In the genomic region with DNA sequence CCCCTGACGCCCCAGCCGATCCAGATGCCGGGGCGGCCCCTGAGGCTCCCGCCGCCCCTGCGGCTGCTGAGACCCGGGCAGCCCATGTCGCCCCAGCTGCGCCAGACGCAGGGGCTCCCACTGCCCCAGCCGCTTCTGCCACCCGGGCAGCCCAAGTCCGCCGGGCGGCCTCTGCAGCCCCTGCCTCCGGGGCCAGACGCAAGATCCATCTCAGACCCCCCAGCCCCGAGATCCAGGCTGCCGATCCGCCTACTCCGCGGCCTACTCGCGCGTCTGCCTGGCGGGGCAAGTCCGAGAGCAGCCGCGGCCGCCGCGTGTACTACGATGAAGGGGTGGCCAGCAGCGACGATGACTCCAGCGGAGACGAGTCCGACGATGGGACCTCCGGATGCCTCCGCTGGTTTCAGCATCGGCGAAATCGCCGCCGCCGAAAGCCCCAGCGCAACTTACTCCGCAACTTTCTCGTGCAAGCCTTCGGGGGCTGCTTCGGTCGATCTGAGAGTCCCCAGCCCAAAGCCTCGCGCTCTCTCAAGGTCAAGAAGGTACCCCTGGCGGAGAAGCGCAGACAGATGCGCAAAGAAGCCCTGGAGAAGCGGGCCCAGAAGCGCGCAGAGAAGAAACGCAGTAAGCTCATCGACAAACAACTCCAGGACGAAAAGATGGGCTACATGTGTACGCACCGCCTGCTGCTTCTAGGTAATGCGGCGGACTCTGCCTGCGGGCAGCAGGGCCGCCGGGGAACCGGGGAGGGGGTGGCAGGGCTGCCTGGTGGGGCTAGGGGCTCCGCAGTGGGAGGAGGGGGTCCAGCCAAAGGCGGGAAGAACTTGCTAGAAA, we compare ENCODE assay signal across 11 cellular contexts. TPM values are rescaled to one million over a fixed set of nuclear protein-coding genes. Genes with fewer than 3 reads are reported as not detected.
DNase-seq lines count a peak whose midpoint lies in the region; ATAC-seq, FAIRE-seq and TF ChIP-seq lines count a peak whose summit lies in the region.
"Had no signal": no experiment of that assay in that cellular context is flagged by ENCODE, and none has a peak within 500 bp of the region (broad histone marks: within the 10 kb centered on the region; RNA-seq: fewer than 3 reads in every experiment).

No MANE protein-coding gene starts in this region.

- H3K18ac ChIP-seq in neuronal stem cell (ENCODE audit: low read length): peak overlapping the region; percentile 59

- H2AK5ac ChIP-seq in neuronal stem cell (ENCODE audit: low read depth, low read length): no peak overlapping the region

- no TSS peak for BruUV-seq in endothelial cell of umbilical vein (replicated peaks; lab: Mats Ljungman, UMichigan)

- H3K9ac ChIP-seq in endothelial cell of umbilical vein (replicated peaks; ENCODE audit: extremely low read depth, insufficient read depth, low read length) (no peak overlapping the region), neuronal stem cell (ENCODE audit: low read depth, low read length, poor library complexity) (no peak overlapping the region)

- peaks cover 20% of the 10 kb centered on the region for H3K27me3 ChIP-seq in BJ (ENCODE audit: control insufficient read depth, insufficient read depth, low read length)
- H3K27me3 ChIP-seq in endothelial cell of umbilical vein (ENCODE audit: control insufficient read depth in 2 of 2, insufficient read depth in 2 of 2, low read length in 2 of 2): peaks cover 54 to 62% of the 10 kb centered on the region in 2 experiments
- peaks cover 17 to 91% (median 59%) of the 10 kb centered on the region in 3 experiments for H3K27me3 ChIP-seq in neuronal stem cell (ENCODE audit: control insufficient read depth in 3 of 3, insufficient read depth in 3 of 3, low read depth in 1 of 3, low read length in 3 of 3)

- peaks cover 3% of the 10 kb centered on the region for H3K79me1 ChIP-seq in neuronal stem cell (ENCODE audit: low read depth, low read length)

- peak overlapping the region; percentile 91 for H2BK15ac ChIP-seq in neuronal stem cell (ENCODE audit: low read length)

- CTCF ChIA-PET in BJ (lab: Yijun Ruan, JAX) (interaction anchor here (1.7 to 2.2 kb wide), 2 partner anchors 15 to 617 kb away, joined by 5 to 7 read pairs; no protein-coding TSS in a partner anchor), endothelial cell of umbilical vein (lab: Charles Lee) (interaction anchor here (1.1 kb wide), 1 partner anchor 374 kb away, joined by 3 read pairs; no protein-coding TSS in a partner anchor)

- no peaks in the 10 kb centered on the region for H3K4me1 ChIP-seq in endothelial cell of umbilical vein (ENCODE audit: control insufficient read depth, extremely low read depth, insufficient read depth, low read length)
- H3K4me1 ChIP-seq in neuronal stem cell (ENCODE audit: control insufficient read depth in 2 of 2, insufficient read depth in 1 of 2, low read depth in 1 of 2, low read length in 2 of 2): peaks cover 0 to 4% of the 10 kb centered on the region in 2 donors

- no peak overlapping the region for H3K4ac ChIP-seq in neuronal stem cell (ENCODE audit: low read length)

- H2BK5ac ChIP-seq in neuronal stem cell (ENCODE audit: low read length): no peak overlapping the region

- no peaks in the 10 kb centered on the region for H4K20me1 ChIP-seq in endothelial cell of umbilical vein (replicated peaks; ENCODE audit: control insufficient read depth, extremely low read depth, insufficient read depth, low read length)

- H3K79me2 ChIP-seq in endothelial cell of umbilical vein (ENCODE audit: control insufficient read depth, insufficient read depth, low read length): no peaks in the 10 kb centered on the region

- no peak for TF ChIP-seq POLR2A in endothelial cell of umbilical vein (IDR thresholded peaks at IDR 0.05; ENCODE audit: low read depth, low read length)

- H2AFZ ChIP-seq in endothelial cell of umbilical vein (ENCODE audit: low read depth, low read length) (no peak overlapping the region), neuronal stem cell (ENCODE audit: low read length) (peak overlapping the region; percentile 73)

- no CpG with 5 or more reads among the region's 75 CpGs for WGBS in neuronal stem cell (ENCODE audit: extremely low coverage in 2 of 2, insufficient read length in 2 of 2, insufficient replicate concordance in 1 of 2), 2 donors

- no peak overlapping the region for H2BK12ac ChIP-seq in neuronal stem cell (ENCODE audit: low read length)

- intact Hi-C loops in endothelial cell of umbilical vein (cut with micrococcal nuclease): loop anchor here (10.0 kb wide), 2 partner anchors 200 to 620 kb away; a partner anchor contains a TSS

- H3K4me3 ChIP-seq in BJ (ENCODE audit: low read depth, low read length) (peak overlapping the region; percentile 9), endothelial cell of umbilical vein (replicated peaks in 1 of 3; ENCODE audit: insufficient read depth in 1 of 3, low read depth in 1 of 3, low read length in 3 of 3) (no peak overlapping the region), neuronal stem cell (ENCODE audit: low read length in 2 of 2) (peak overlapping the region in 1 of 2 donors; percentile 61)

- H4K8ac ChIP-seq in neuronal stem cell (ENCODE audit: low read depth, low read length): no peak overlapping the region

- no peaks in the 10 kb centered on the region for H3K9me1 ChIP-seq in endothelial cell of umbilical vein (replicated peaks; ENCODE audit: control insufficient read depth, extremely low read depth, insufficient read depth, low read length)

- no peak overlapping the region for H2BK120ac ChIP-seq in neuronal stem cell (ENCODE audit: low read depth, low read length)

- H3K27ac ChIP-seq in endothelial cell of umbilical vein (ENCODE audit: insufficient read depth, low read depth, low read length) (no peak overlapping the region), neuronal stem cell (replicated peaks; ENCODE audit: low read length) (no peak overlapping the region)
- H3K27ac ChIP-seq: epithelial cell of prostate had no signal

- H3K14ac ChIP-seq in neuronal stem cell (ENCODE audit: low read length): no peak overlapping the region

- H3K23ac ChIP-seq in neuronal stem cell (ENCODE audit: low read depth, low read length, poor library complexity): peak overlapping the region; percentile 82

- DNase-seq in BJ (ENCODE audit: low read depth) (no peak), NCI-H69 (lab: John Stamatoyannopoulos, UW) (peak; percentile 43), endothelial cell of umbilical vein (ENCODE audit: low read depth, low spot score) (no peak), neuronal stem cell (ENCODE audit: low spot score) (no peak), A172 (ENCODE audit: low spot score) (no peak), DMS79 treated with DMSO at 0.1 percent for 48 hours (lab: John Stamatoyannopoulos, UW) (no peak)
- DNase-seq: substantia nigra had no signal

- dilution Hi-C loops in endothelial cell of umbilical vein (cut with MboI; ENCODE audit: extremely low pct_ligation_motif_present, low sequenced_read_pairs): no loop called here

- POLR2A ChIA-PET in BJ (lab: Charles Lee): interaction anchor here (0.6 kb wide), 1 partner anchor 202 kb away, joined by 3 read pairs; no protein-coding TSS in a partner anchor
- POLR2A ChIA-PET in endothelial cell of umbilical vein (lab: Charles Lee): no interaction called here

- H3K9me3 ChIP-seq in endothelial cell of umbilical vein (replicated peaks; ENCODE audit: control insufficient read depth, insufficient read depth, low read length) (no peaks in the 10 kb centered on the region), neuronal stem cell (replicated peaks in 1 of 2; ENCODE audit: control insufficient read depth in 2 of 2, insufficient read depth in 1 of 2, low read depth in 1 of 2, low read length in 2 of 2) (peaks cover 3 to 11% of the 10 kb centered on the region in 2 donors)

- ATAC-seq in GM19467 (IDR thresholded peaks at IDR 0.05; ENCODE audit: unreplicated experiment): no peak
- ATAC-seq in HG03095 (IDR thresholded peaks at IDR 0.05; ENCODE audit: unreplicated experiment): no peak

- no peak overlapping the region for H4K91ac ChIP-seq in neuronal stem cell (ENCODE audit: low read depth, low read length, poor library complexity)

- no peak for TF ChIP-seq CTCF in BJ (IDR thresholded peaks at IDR 0.05; ENCODE audit: insufficient read depth, low read depth, low read length)
- no peak for TF ChIP-seq CTCF in endothelial cell of umbilical vein (IDR thresholded peaks at IDR 0.05; ENCODE audit: extremely low read depth in 1 of 2, insufficient read depth in 1 of 2, low read depth in 1 of 2, low read length in 2 of 2)

- no peak overlapping the region for H3K4me2 ChIP-seq in endothelial cell of umbilical vein (ENCODE audit: insufficient read depth, low read length)
- peak overlapping the region; percentile 48 for H3K4me2 ChIP-seq in neuronal stem cell (ENCODE audit: insufficient read depth, low read length, poor library complexity, severe bottlenecking)

- no peak for FAIRE-seq in endothelial cell of umbilical vein (lab: Jason Lieb, UNC)

- H3K36me3 ChIP-seq in BJ (ENCODE audit: control insufficient read depth, insufficient read depth, low read length): no peaks in the 10 kb centered on the region
- no peaks in the 10 kb centered on the region for H3K36me3 ChIP-seq in endothelial cell of umbilical vein (ENCODE audit: control insufficient read depth in 2 of 2, extremely low read depth in 1 of 2, insufficient read depth in 2 of 2, low read length in 2 of 2)
- H3K36me3 ChIP-seq in neuronal stem cell (replicated peaks in 1 of 2; ENCODE audit: control insufficient read depth in 2 of 2, insufficient read depth in 2 of 2, low read length in 2 of 2): no peaks in the 10 kb centered on the region

RNA-seq across cellular contexts. Expression of a gene that starts 2.3 kb away (rescaled TPM):
- polyA plus RNA-seq in BJ (2011; rRNA removed) (1,063 and 1,537 TPM in 2 replicates), endothelial cell of umbilical vein (1,637 and 1,882 TPM in 2 replicates)
- 1,584 and 1,724 TPM in 2 replicates for polyA minus RNA-seq in BJ (2011; rRNA and poly(A)+ RNA removed)
- total RNA-seq in endothelial cell of umbilical vein: 1,141 and 1,217 TPM in 2 replicates
- 1,809 and 2,057 TPM in 2 replicates for polyA plus RNA-seq in endothelial cell of umbilical vein (2011; cell fraction: cytosol; rRNA removed)
- polyA plus RNA-seq in endothelial cell of umbilical vein (2011; cell fraction: nucleus; rRNA removed): 916 and 1,134 TPM in 2 replicates
- 1,303 and 1,505 TPM in 2 replicates for polyA plus RNA-seq in endothelial cell of umbilical vein (2012)
- polyA minus RNA-seq in endothelial cell of umbilical vein: 1,608 and 1,668 TPM in 2 replicates
- 619 TPM for polyA minus RNA-seq in endothelial cell of umbilical vein (2011; cell fraction: cytosol; rRNA and poly(A)+ RNA removed)
- polyA minus RNA-seq in endothelial cell of umbilical vein (2011; cell fraction: nucleus; rRNA and poly(A)+ RNA removed): 333 and 358 TPM in 2 replicates
- polyA plus RNA-seq in neuronal stem cell (2013, experiment 1 of 2): 1,720 TPM
- 1,692 TPM for polyA plus RNA-seq in neuronal stem cell (2013, experiment 2 of 2)
- total RNA-seq in A172 (2014; rRNA removed; shearing (Covaris generic)): 416 and 436 TPM in 2 replicates

RNA-seq across cellular contexts. Expression of a gene that starts 4.2 kb away (rescaled TPM):
- 0.42 and 0.45 TPM in 2 replicates for polyA plus RNA-seq in BJ (2011; rRNA removed)
- polyA minus RNA-seq in BJ (2011; rRNA and poly(A)+ RNA removed): 0.15 and 0.57 TPM in 2 replicates
- 0.58 and 0.74 TPM in 2 replicates for total RNA-seq in endothelial cell of umbilical vein
- 0.11 TPM in 1 of 2 replicates, not detected in the other for polyA plus RNA-seq in endothelial cell of umbilical vein
- polyA plus RNA-seq in endothelial cell of umbilical vein (2011; cell fraction: cytosol; rRNA removed): not detected in 2 replicates
- polyA plus RNA-seq in endothelial cell of umbilical vein (2011; cell fraction: nucleus; rRNA removed): 0.11 and 0.25 TPM in 2 replicates
- polyA plus RNA-seq in endothelial cell of umbilical vein (2012): not detected in 2 replicates
- polyA minus RNA-seq in endothelial cell of umbilical vein: not detected in 2 replicates
- not detected for polyA minus RNA-seq in endothelial cell of umbilical vein (2011; cell fraction: cytosol; rRNA and poly(A)+ RNA removed)
- not detected in 2 replicates for polyA minus RNA-seq in endothelial cell of umbilical vein (2011; cell fraction: nucleus; rRNA and poly(A)+ RNA removed)
- 1.7 TPM for polyA plus RNA-seq in neuronal stem cell (2013, experiment 1 of 2)
- polyA plus RNA-seq in neuronal stem cell (2013, experiment 2 of 2): 1.9 TPM
- total RNA-seq in A172 (2014; rRNA removed; shearing (Covaris generic)): 1.1 and 1.8 TPM in 2 replicates
- polyA plus RNA-seq: IgD-negative memory B cell had no signal
